8 cellular contexts compared by ENCODE assay signal in the genomic region with DNA sequence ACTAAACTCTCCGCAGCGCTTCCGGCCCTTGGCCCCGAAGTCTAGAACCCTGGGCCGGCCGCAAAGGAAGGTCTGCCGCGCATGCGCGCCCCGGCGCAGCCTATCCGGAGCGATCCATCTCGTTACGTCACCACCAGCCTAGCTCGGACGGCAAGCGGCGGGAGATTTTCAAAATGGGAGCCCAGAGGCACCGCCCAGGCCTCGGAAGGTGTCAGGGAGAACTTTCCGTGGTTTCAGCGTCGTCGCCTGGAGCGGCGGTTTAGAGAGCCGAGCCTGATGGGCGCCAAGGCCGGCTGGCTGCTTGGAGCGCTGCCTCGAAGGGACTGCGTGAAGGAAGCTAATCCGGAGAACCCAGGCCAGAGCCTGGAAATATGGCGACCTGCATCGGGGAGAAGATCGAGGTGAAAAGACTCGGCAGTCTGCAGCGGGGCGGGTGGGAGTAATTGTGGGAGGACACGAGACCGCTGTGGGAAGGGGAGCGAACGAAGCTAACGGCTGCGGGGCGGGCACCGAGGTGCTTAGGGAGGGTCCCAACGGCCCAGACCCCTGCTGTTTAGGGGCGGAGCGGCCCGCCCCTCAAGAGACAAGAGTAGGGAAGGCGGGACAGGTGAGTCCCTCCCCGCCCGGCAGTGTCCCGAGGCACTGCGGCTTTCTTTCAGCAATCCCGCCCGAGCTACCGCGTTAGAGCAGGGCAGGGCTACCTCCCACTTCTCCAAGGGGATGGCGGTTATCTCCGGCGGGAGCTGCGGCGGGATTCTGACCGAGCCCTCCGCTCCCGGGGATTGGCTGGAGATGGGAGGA. TPM values are rescaled to one million over a fixed set of nuclear protein-coding genes. Genes with fewer than 3 reads are reported as not detected.
DNase-seq lines count a peak whose midpoint lies in the region; ATAC-seq and TF ChIP-seq lines count a peak whose summit lies in the region.

A gene (plus strand): TSS at position 130 of the 801 bp plus-strand sequence. CDS start 242 bp downstream, at position 372.

- H3K36me3 ChIP-seq in adrenal gland (replicated peaks in 1 of 2), result no peaks in the 10 kb centered on the region
- H3K36me3 ChIP-seq in heart left ventricle, result peaks cover 0 to 4% (median 0%) of the 10 kb centered on the region in 9 donors
- H3K36me3 ChIP-seq in trophoblast cell (ENCODE audit: control insufficient read depth in 1 of 2, insufficient read depth in 2 of 2, low read length in 2 of 2), result peaks cover 8 to 10% of the 10 kb centered on the region in 2 experiments

- H4K91ac ChIP-seq in trophoblast cell (ENCODE audit: low read depth, low read length), result peak within 1 kb of the TSS; percentile 91

- H3K14ac ChIP-seq in trophoblast cell (ENCODE audit: low read length), result peak within 1 kb of the TSS; percentile 75

- peak within 1 kb of the TSS; percentile 44 for H2BK120ac ChIP-seq in trophoblast cell (ENCODE audit: insufficient read depth, low read length, poor library complexity)

- TF ChIP-seq CTCF in adrenal gland (IDR thresholded peaks at IDR 0.05) (no peak), heart left ventricle (IDR thresholded peaks at IDR 0.05) (no peak), type B pancreatic cell (conservative IDR thresholded peaks at IDR 0.05) (no peak)

- peak within 1 kb of the TSS; percentile 55 for H3K4ac ChIP-seq in trophoblast cell (ENCODE audit: low read depth, low read length)

- intact Hi-C loops in adrenal gland (cut with DNase I), result no loop called here
- intact Hi-C loops in heart left ventricle (cut with DNase I), result loop anchor here in 6 of 10 donors (5.0 to 10.0 kb wide), 5 partner anchors 81 to 99 kb away; a partner anchor contains a TSS

- no peaks in the 10 kb centered on the region for H3K27me3 ChIP-seq in adrenal gland
- H3K27me3 ChIP-seq in heart left ventricle, result no peaks in the 10 kb centered on the region
- no peaks in the 10 kb centered on the region for H3K27me3 ChIP-seq in trophoblast cell (ENCODE audit: insufficient read depth, low read length)

- 0 to 1% (median 0%) methylated on average over 21 to 70 of the region's 70 CpGs for WGBS in adrenal gland, 4 donors
- 0 to 1% (median 0%) methylated on average over 46 to 70 of the region's 70 CpGs for WGBS in heart left ventricle, 4 donors
- no CpG with 5 or more reads among the region's 70 CpGs for WGBS in trophoblast cell (ENCODE audit: extremely low coverage, insufficient coverage, insufficient read length)

- H3K79me2 ChIP-seq in trophoblast cell (ENCODE audit: control insufficient read depth, insufficient read depth, low read length, poor library complexity), result peaks cover 2% of the 10 kb centered on the region

- peak within 1 kb of the TSS; percentile 95 for H3K9ac ChIP-seq in trophoblast cell (ENCODE audit: low read length)

- H3K9me3 ChIP-seq in adrenal gland (replicated peaks in 1 of 3) (no peaks in the 10 kb centered on the region), heart left ventricle (no peaks in the 10 kb centered on the region), trophoblast cell (ENCODE audit: insufficient read depth, low read depth, low read length) (no peaks in the 10 kb centered on the region)

- H3K27ac ChIP-seq in adrenal gland (peak within 1 kb of the TSS; percentile 52 to 88 (median 76)), heart left ventricle (peak within 1 kb of the TSS in 11 of 12 donors; percentile 21 to 90 (median 74)), trophoblast cell (ENCODE audit: low read depth, low read length) (peak within 1 kb of the TSS; percentile 84)

- H3K36me3 Mint-ChIP-seq in type B pancreatic cell, result peaks cover 5% of the 10 kb centered on the region

- no peak within 1 kb of the TSS for H3K23ac ChIP-seq in trophoblast cell (ENCODE audit: low read length)

- H3K79me1 ChIP-seq in trophoblast cell (ENCODE audit: low read length), result peaks cover 5% of the 10 kb centered on the region

- H2BK12ac ChIP-seq in trophoblast cell (ENCODE audit: low read length), result no peak within 1 kb of the TSS

- peak within 1 kb of the TSS; percentile 64 for H4K12ac ChIP-seq in trophoblast cell (ENCODE audit: low read depth, low read length)

- peak within 1 kb of the TSS; percentile 83 for H3K18ac ChIP-seq in trophoblast cell (ENCODE audit: low read length)

- peak within 1 kb of the TSS; percentile 99 for H3K4me3 Mint-ChIP-seq in type B pancreatic cell

- H3K27ac Mint-ChIP-seq in type B pancreatic cell, result peak within 1 kb of the TSS; percentile 99

- no peaks in the 10 kb centered on the region for H3K9me3 Mint-ChIP-seq in type B pancreatic cell

- peak; percentile 91 for ATAC-seq in HG02884 (IDR thresholded peaks at IDR 0.05; ENCODE audit: unreplicated experiment)
- ATAC-seq in heart left ventricle, result peak; percentile 99

- peak within 1 kb of the TSS; percentile 86 for H4K8ac ChIP-seq in trophoblast cell (ENCODE audit: low read depth, low read length)

- DNase-seq in NCI-H146 treated with DMSO at 0.1 percent for 48 hours (lab: John Stamatoyannopoulos, UW; ENCODE audit: unreplicated experiment) (peak; percentile 84), T-helper 1 cell (peak; percentile 82 to 98 (median 88)), adrenal gland (peak; percentile 96 to 98 (median 97)), heart left ventricle (peak; percentile 94 to 98 (median 97)), trophoblast cell (peak; percentile 94 to 97), type B pancreatic cell (ENCODE audit: extremely low spot score, unreplicated experiment) (peak; percentile 97)

- H3K4me2 ChIP-seq in trophoblast cell (ENCODE audit: low read length), result peak within 1 kb of the TSS; percentile 88

- no peaks in the 10 kb centered on the region for H3K27me3 Mint-ChIP-seq in type B pancreatic cell

- H2AFZ ChIP-seq in trophoblast cell (ENCODE audit: insufficient read depth, low read length, poor library complexity), result peak within 1 kb of the TSS; percentile 74

- peaks cover 0 to 14% of the 10 kb centered on the region in 2 donors for H3K4me1 ChIP-seq in adrenal gland (replicated peaks in 1 of 2)
- H3K4me1 ChIP-seq in heart left ventricle, result peaks cover 0 to 21% (median 10%) of the 10 kb centered on the region in 12 donors
- peaks cover 0 to 3% of the 10 kb centered on the region in 2 experiments for H3K4me1 ChIP-seq in trophoblast cell (ENCODE audit: control insufficient read depth in 1 of 2, insufficient read depth in 2 of 2, low read length in 2 of 2)

- H2AK5ac ChIP-seq in trophoblast cell (ENCODE audit: low read length), result peak within 1 kb of the TSS; percentile 74

- H2BK5ac ChIP-seq in trophoblast cell (ENCODE audit: low read depth, low read length, poor library complexity), result peak within 1 kb of the TSS; percentile 57

- peak within 1 kb of the TSS; percentile 63 to 95 (median 77) for H3K4me3 ChIP-seq in adrenal gland
- peak within 1 kb of the TSS; percentile 56 to 89 (median 77) for H3K4me3 ChIP-seq in heart left ventricle
- H3K4me3 ChIP-seq in trophoblast cell (ENCODE audit: low read depth, low read length), result peak within 1 kb of the TSS; percentile 98

- peak; percentile 60 for TF ChIP-seq POLR2A in GM15510 (IDR thresholded peaks at IDR 0.05; ENCODE audit: borderline replicate concordance, extremely low read depth, insufficient read length)
- TF ChIP-seq POLR2A in adrenal gland (IDR thresholded peaks at IDR 0.05), result peak; percentile 44 to 93
- TF ChIP-seq POLR2A in heart left ventricle (IDR thresholded peaks at IDR 0.05), result no peak

- H3K4me1 Mint-ChIP-seq in type B pancreatic cell (ENCODE audit: unreplicated experiment), result peaks cover 21% of the 10 kb centered on the region

RNA-seq across cellular contexts. Expression of the gene that starts here (rescaled TPM):
- total RNA-seq in adrenal gland (1 to 10 TPM in 7 of 8 donors, under 1 TPM in 1; 0.83 to 6.2 (median 2.2) TPM), heart left ventricle (1 to 10 TPM in 5 of 9 donors, under 1 TPM in 4; 0.25 to 4.0 (median 1.1) TPM), type B pancreatic cell (ENCODE audit: low replicate concordance) (14.1 and 28.3 TPM in 2 replicates)
- polyA plus RNA-seq in adrenal gland (1 to 10 TPM in 2 of 3 donors, under 1 TPM in 1; 0.64 to 2.9 (median 1.1) TPM), heart left ventricle (under 1 TPM; 0.19 to 0.25 TPM)
- polyA plus RNA-seq in trophoblast cell (2013), result 17.0 and 18.1 TPM in 2 replicates

Comparison
In these comparisons a context has a peak if more than half of its experiments do, and no peak if none do; other contexts are left out.
1. Peak in every context shown above with its lines: DNase-seq, ATAC-seq, H3K4me3 ChIP-seq and H3K27ac ChIP-seq.
2. POLR2A ChIP-seq: peak in GM15510 (single experiment) and adrenal gland (2 of 2); none in heart left ventricle (0 of 2).
3. intact Hi-C loops: an anchor here in heart left ventricle (5.0 to 10.0 kb wide); none called in adrenal gland.